In genomic region chr2:195642677-195643063, GRCh38 we compare ENCODE assay signal across 1 cellular context.
TF ChIP-seq lines count a peak whose summit lies in the region.

No MANE protein-coding gene starts in this region.

TF ChIP-seq in GM23338, 12 proteins besides CTCF, POLR2A, EP300 and RAD21 (continued from another document):
- TF ChIP-seq ZNF462 (CRISPR knock-in tag; IDR thresholded peaks at IDR 0.05): no peak
- no peak for TF ChIP-seq CREB1 (CRISPR knock-in tag; IDR thresholded peaks at IDR 0.05; ENCODE audit: low read depth)
- TF ChIP-seq ZNF331 (CRISPR knock-in tag; IDR thresholded peaks at IDR 0.05; ENCODE audit: low read depth): no peak
- TF ChIP-seq EZH2 (IDR thresholded peaks at IDR 0.05; ENCODE audit: low read depth, unreplicated experiment): no peak
- TF ChIP-seq JUNB (IDR thresholded peaks at IDR 0.05; ENCODE audit: unreplicated experiment): no peak
TF ChIP-seq in GM23338: peak in this region for 0.
